ENCODE assay signal across 20 cellular contexts in genomic region chr16:66975302-66975893, GRCh38. TPM values are rescaled to one million over a fixed set of nuclear protein-coding genes. Genes with fewer than 3 reads are reported as not detected.
DNase-seq lines count a peak whose midpoint lies in the region; ATAC-seq and TF ChIP-seq lines count a peak whose summit lies in the region.
"Had no signal": no experiment of that assay in that cellular context is flagged by ENCODE, and none has a peak within 500 bp of the region (broad histone marks: within the 10 kb centered on the region; RNA-seq: fewer than 3 reads in every experiment).

No MANE protein-coding gene starts in this region.

- H3K4me1 ChIP-seq in right atrium auricular region: no peaks in the 10 kb centered on the region
- H3K4me1 ChIP-seq in gastrocnemius medialis: peaks cover 0 to 10% of the 10 kb centered on the region in 2 donors
- peaks cover 0 to 27% (median 7%) of the 10 kb centered on the region in 6 donors for H3K4me1 ChIP-seq in spleen
- H3K4me1 ChIP-seq: adrenal gland, Caco-2, colonic mucosa had no signal

- TF ChIP-seq CTCF in right atrium auricular region (IDR thresholded peaks at IDR 0.05): no peak
- TF ChIP-seq CTCF in gastrocnemius medialis (IDR thresholded peaks at IDR 0.05 in 4 of 5, conservative IDR thresholded peaks at IDR 0.05 in 1 of 5): no peak
- no peak for TF ChIP-seq CTCF in spleen (IDR thresholded peaks at IDR 0.05 in 8 of 11, conservative IDR thresholded peaks at IDR 0.05 in 3 of 11)

- no peaks in the 10 kb centered on the region for H3K27me3 ChIP-seq in right atrium auricular region
- no peaks in the 10 kb centered on the region for H3K27me3 ChIP-seq in gastrocnemius medialis
- H3K27me3 ChIP-seq in spleen (replicated peaks in 1 of 7): peaks cover 0 to 10% (median 0%) of the 10 kb centered on the region in 7 donors
- H3K27me3 ChIP-seq: adrenal gland, colonic mucosa, MG63, upper lobe of left lung had no signal

- intact Hi-C loops in left ventricle myocardium superior (cut with micrococcal nuclease): loop anchor here (5.0 kb wide), 1 partner anchor 182 kb away; the partner anchor contains the start of genes FBXL8 and TRADD
- intact Hi-C loops in gastrocnemius medialis (cut with DNase I; ENCODE audit: low total_unique reads): no loop called here
- intact Hi-C loops in spleen (cut with DNase I; ENCODE audit: low total_unique reads): loop anchor here (5.0 kb wide), 1 partner anchor 177 kb away; the partner anchor contains the start of gene B3GNT9

- peaks cover 27% of the 10 kb centered on the region for H3K4me1 Mint-ChIP-seq in activated naive CD8-positive, alpha-beta T cell treated with anti-CD3 and anti-CD28 coated beads for 36 hours

- TF ChIP-seq POLR2A in gastrocnemius medialis (IDR thresholded peaks at IDR 0.05): no peak
- TF ChIP-seq POLR2A in spleen (IDR thresholded peaks at IDR 0.05): no peak

- no peak overlapping the region for H3K4me3 ChIP-seq in right atrium auricular region
- no peak overlapping the region for H3K4me3 ChIP-seq in gastrocnemius medialis
- H3K4me3 ChIP-seq in spleen: no peak overlapping the region
- H3K4me3 ChIP-seq: adrenal gland, colonic mucosa, esophagus squamous epithelium, MG63, upper lobe of left lung had no signal

- WGBS in spleen, 5 donors: 74 to 83% (median 78%) methylated on average over 14 of the region's 14 CpGs

- H3K27ac ChIP-seq in right atrium auricular region (no peak overlapping the region), gastrocnemius medialis (peak overlapping the region in 3 of 4 donors; percentile 47 to 50 (median 50)), spleen (no peak overlapping the region)
- H3K27ac ChIP-seq: adrenal gland, colonic mucosa, esophagus squamous epithelium, upper lobe of left lung had no signal

- H3K9me3 Mint-ChIP-seq in activated naive CD8-positive, alpha-beta T cell treated with anti-CD3 and anti-CD28 coated beads for 36 hours: no peaks in the 10 kb centered on the region

- H3K4me3 Mint-ChIP-seq in activated naive CD8-positive, alpha-beta T cell treated with anti-CD3 and anti-CD28 coated beads for 36 hours: peak overlapping the region; percentile 41

- no peaks in the 10 kb centered on the region for H3K36me3 Mint-ChIP-seq in activated naive CD8-positive, alpha-beta T cell treated with anti-CD3 and anti-CD28 coated beads for 36 hours

- H3K36me3 ChIP-seq in right atrium auricular region (no peaks in the 10 kb centered on the region), gastrocnemius medialis (peaks cover 0 to 23% of the 10 kb centered on the region in 2 donors), spleen (no peaks in the 10 kb centered on the region)
- H3K36me3 ChIP-seq: adrenal gland, colonic mucosa, esophagus squamous epithelium, MG63, upper lobe of left lung had no signal

- no peaks in the 10 kb centered on the region for H3K9me3 ChIP-seq in right atrium auricular region
- H3K9me3 ChIP-seq in gastrocnemius medialis: no peaks in the 10 kb centered on the region
- no peaks in the 10 kb centered on the region for H3K9me3 ChIP-seq in spleen
- H3K9me3 ChIP-seq: adrenal gland, Caco-2, colonic mucosa, esophagus squamous epithelium, MG63, upper lobe of left lung had no signal

- in situ Hi-C loops in gastrocnemius medialis (cut with MboI; ENCODE audit: low sequenced_read_pairs in 4 of 4): loop anchor here in 3 of 4 donors (5.0 to 10.0 kb wide), 2 partner anchors 179 to 182 kb away; partner anchors contain the start of genes FBXL8 (in 3 of the 3), TRADD (in 3 of the 3) and B3GNT9 (in 1 of the 3)

- H3K27me3 Mint-ChIP-seq in activated naive CD8-positive, alpha-beta T cell treated with anti-CD3 and anti-CD28 coated beads for 36 hours: peaks cover 10% of the 10 kb centered on the region

- no peak overlapping the region for H3K27ac Mint-ChIP-seq in activated naive CD8-positive, alpha-beta T cell treated with anti-CD3 and anti-CD28 coated beads for 36 hours

- peak; percentile 13 for DNase-seq in SHP77 treated with DMSO at 0.1 percent for 48 hours (lab: John Stamatoyannopoulos, UW)
- no peak for DNase-seq in SHP77 (lab: John Stamatoyannopoulos, UW)
- peak; percentile 7 for DNase-seq in left ventricle myocardium superior
- DNase-seq in right atrium auricular region (ENCODE audit: low spot score): no peak
- DNase-seq in activated naive CD8-positive, alpha-beta T cell treated with anti-CD3 and anti-CD28 coated beads for 36 hours: no peak
- DNase-seq in gastrocnemius medialis: no peak
- DNase-seq in spleen: no peak
- DNase-seq in iPS-NIHi11 (ENCODE audit: low spot score): no peak
- DNase-seq: activated CD4-positive, CD25-positive, alpha-beta regulatory T cell treated with anti-CD3 and anti-CD28 coated beads, Interleukin-2, amount 50 U/mL, for 72 hours; adrenal gland; Caco-2; colonic mucosa; esophagus squamous epithelium; MG63; NCI-H2171; NCI-H524 treated with DMSO at 0.1 percent for 48 hours; upper lobe of left lung had no signal

- ATAC-seq in left ventricle myocardium superior (no peak), gastrocnemius medialis (no peak)

RNA-seq across cellular contexts. Expression of gene CES4A, which starts 13.0 kb away (rescaled TPM):
- total RNA-seq in left ventricle myocardium superior (6.7 TPM), right atrium auricular region (10 to 100 TPM in 1 of 2 donors, 1 to 10 TPM in 1; 7.8 to 20.6 TPM), gastrocnemius medialis (10 to 100 TPM; 12.0 to 82.7 (median 17.4) TPM), spleen (1 to 10 TPM; 5.0 to 9.1 (median 6.3) TPM)
- total RNA-seq in activated naive CD8-positive, alpha-beta T cell treated with anti-CD3 and anti-CD28 coated beads for 36 hours: 1 to 10 TPM; 3.5 to 4.6 TPM
- 1 to 10 TPM; 5.3 to 9.9 (median 8.0) TPM for polyA plus RNA-seq in spleen
- total RNA-seq: A172, Caco-2 had no signal

RNA-seq across cellular contexts. Expression of gene CES3, which starts 14.3 kb away (rescaled TPM):
- 1.6 TPM for total RNA-seq in left ventricle myocardium superior
- under 1 TPM; 0.16 to 0.89 TPM for total RNA-seq in right atrium auricular region
- total RNA-seq in activated naive CD8-positive, alpha-beta T cell treated with anti-CD3 and anti-CD28 coated beads for 36 hours: under 1 TPM; 0.43 to 0.80 TPM
- total RNA-seq in gastrocnemius medialis: 10 to 100 TPM; 10.3 to 30.3 (median 12.9) TPM
- total RNA-seq in spleen: 1 to 10 TPM in 1 of 7 donors, under 1 TPM in 5, not detected in 1; 0.23 to 1.3 (median 0.33) TPM
- under 1 TPM; 0.27 to 0.80 (median 0.43) TPM for polyA plus RNA-seq in spleen
- total RNA-seq: lung microvascular endothelial cell, osteoblast had no signal

RNA-seq across cellular contexts. Expression of gene CES2, which starts 40.1 kb away (rescaled TPM):
- total RNA-seq in left ventricle myocardium superior: 103 TPM
- 10 to 100 TPM; 33.1 to 51.4 TPM for total RNA-seq in right atrium auricular region
- 10 to 100 TPM; 23.3 to 24.9 TPM for total RNA-seq in activated naive CD8-positive, alpha-beta T cell treated with anti-CD3 and anti-CD28 coated beads for 36 hours
- 10 to 100 TPM; 25.6 to 48.2 (median 37.7) TPM for total RNA-seq in gastrocnemius medialis
- total RNA-seq in spleen: 10 to 100 TPM; 21.6 to 48.1 (median 34.8) TPM
- polyA plus RNA-seq in spleen: 10 to 100 TPM in 1 of 3 donors, 1 to 10 TPM in 2; 8.0 to 21.4 (median 8.5) TPM

RNA-seq across cellular contexts. Expression of gene CIAO2B, which starts 41.2 kb away (rescaled TPM):
- 114 TPM for total RNA-seq in left ventricle myocardium superior
- 100 to 1,000 TPM in 1 of 2 donors, 10 to 100 TPM in 1; 75.3 to 118 TPM for total RNA-seq in right atrium auricular region
- total RNA-seq in activated naive CD8-positive, alpha-beta T cell treated with anti-CD3 and anti-CD28 coated beads for 36 hours: 100 to 1,000 TPM; 152 to 153 TPM
- total RNA-seq in gastrocnemius medialis: 100 to 1,000 TPM; 189 to 338 (median 264) TPM
- total RNA-seq in spleen: 10 to 100 TPM; 46.8 to 63.1 (median 55.8) TPM
- polyA plus RNA-seq in spleen: 100 to 1,000 TPM; 114 to 168 (median 148) TPM

RNA-seq across cellular contexts. Expression of gene RRAD, which starts 50.1 kb away (rescaled TPM):
- total RNA-seq in left ventricle myocardium superior (86.7 TPM), right atrium auricular region (100 to 1,000 TPM; 173 to 266 TPM), gastrocnemius medialis (1,000 to 10,000 TPM in 1 of 4 donors, 100 to 1,000 TPM in 3; 286 to 1,191 (median 655) TPM), spleen (1 to 10 TPM in 5 of 7 donors, under 1 TPM in 2; 0.52 to 2.4 (median 1.5) TPM)
- total RNA-seq in activated naive CD8-positive, alpha-beta T cell treated with anti-CD3 and anti-CD28 coated beads for 36 hours: under 1 TPM; 0.20 to 0.33 TPM
- polyA plus RNA-seq in spleen: 10 to 100 TPM in 1 of 3 donors, 1 to 10 TPM in 2; 4.0 to 16.4 (median 5.2) TPM

Comparison
In these comparisons a context has a peak if more than half of its experiments do, and no peak if none do; other contexts are left out.
1. DNase-seq: peak in SHP77 treated with DMSO at 0.1 percent for 48 hours (single experiment) and left ventricle myocardium superior (single experiment); none in SHP77 (0 of 2), right atrium auricular region (single experiment), activated naive CD8-positive, alpha-beta T cell treated with anti-CD3 and anti-CD28 coated beads for 36 hours (single experiment), gastrocnemius medialis (0 of 2), spleen (single experiment) and iPS-NIHi11 (single experiment).
2. H3K27ac ChIP-seq: peak in gastrocnemius medialis (3 of 4); none in right atrium auricular region (0 of 2) and spleen (0 of 8).